10 cellular contexts compared by ENCODE assay signal in the genomic region with DNA sequence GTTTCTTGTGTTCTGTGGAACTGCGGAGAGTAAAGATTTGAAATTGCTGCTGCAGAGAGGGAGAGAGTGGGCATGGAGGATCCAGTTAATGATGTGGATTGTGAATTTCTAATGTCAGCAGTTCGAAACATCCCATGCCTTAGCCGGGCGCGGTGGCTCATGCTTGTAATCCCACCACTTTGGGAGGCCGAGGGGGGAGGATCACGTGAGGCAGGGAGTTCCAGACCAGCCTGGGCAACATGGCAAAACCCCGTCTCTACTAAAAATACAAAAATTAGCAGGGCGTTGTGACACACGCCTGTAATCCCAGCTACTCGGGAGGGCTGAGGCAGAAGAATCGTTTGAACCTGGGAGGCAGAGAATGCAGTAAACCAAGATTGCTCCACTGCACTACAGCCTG. TPM values are rescaled to one million over a fixed set of nuclear protein-coding genes. Genes with fewer than 3 reads are reported as not detected.
DNase-seq lines count a peak whose midpoint lies in the region; ATAC-seq, FAIRE-seq and TF ChIP-seq lines count a peak whose summit lies in the region.
"Had no signal": no experiment of that assay in that cellular context is flagged by ENCODE, and none has a peak within 500 bp of the region (broad histone marks: within the 10 kb centered on the region; RNA-seq: fewer than 3 reads in every experiment).

No MANE protein-coding gene starts in this region.

- H3K56ac ChIP-seq in H1 (replicated peaks; ENCODE audit: insufficient read length, low read depth, low read length): no peak overlapping the region

- no peak overlapping the region for H4K91ac ChIP-seq in H1 (replicated peaks; ENCODE audit: insufficient read length, low read length)

- no peak overlapping the region for H4K5ac ChIP-seq in H1 (ENCODE audit: insufficient read length, low read depth, low read length)

- H3K9me3 ChIP-seq in liver (ENCODE audit: control insufficient read depth in 4 of 4, low read length in 3 of 4) (no peaks in the 10 kb centered on the region), HepG2 (ENCODE audit: low read length) (no peaks in the 10 kb centered on the region), H1 (ENCODE audit: insufficient read depth in 2 of 2, low read depth in 1 of 2, low read length in 1 of 2) (no peaks in the 10 kb centered on the region)

- peak overlapping the region; percentile 29; the same call in 1 of the 2 replicates for H2BK12ac ChIP-seq in H1 (ENCODE audit: low read depth, low read length)

- H3K4me1 ChIP-seq in liver (ENCODE audit: control insufficient read depth in 4 of 4, insufficient read depth in 4 of 4, low read length in 3 of 4) (peaks cover 5 to 10% (median 7%) of the 10 kb centered on the region in 4 donors), HepG2 (ENCODE audit: insufficient read depth, low read length) (no peaks in the 10 kb centered on the region), H1 (replicated peaks in 1 of 4; ENCODE audit: control insufficient read depth in 3 of 4, insufficient read depth in 4 of 4, low read length in 3 of 4) (peaks cover 8 to 42% (median 32%) of the 10 kb centered on the region in 4 experiments)

- peaks cover 19% of the 10 kb centered on the region for H3K23me2 ChIP-seq in H1 (ENCODE audit: low read depth, low read length)

- H2BK120ac ChIP-seq in H1 (replicated peaks; ENCODE audit: low read depth, low read length): peak overlapping the region; percentile 81

- H3K9ac ChIP-seq in liver (ENCODE audit: low read depth in 1 of 2, low read length in 2 of 2): no peak overlapping the region
- H3K9ac ChIP-seq in HepG2 (ENCODE audit: insufficient read depth, low read depth, low read length): no peak overlapping the region
- H3K9ac ChIP-seq in H1 (replicated peaks in 1 of 4; ENCODE audit: extremely low read depth in 1 of 4, low read depth in 3 of 4, low read length in 3 of 4): peak overlapping the region in 1 of 4 experiments; percentile 47; a peak in 2 of 7 replicates

- H2AK5ac ChIP-seq in H1 (ENCODE audit: low read depth, low read length): no peak overlapping the region

- FAIRE-seq in HepG2 (lab: Jason Lieb, UNC) (no peak), H1 (lab: Jason Lieb, UNC) (no peak)

- H3K36me3 Mint-ChIP-seq in nephron progenitor cell (ENCODE audit: low read depth): no peaks in the 10 kb centered on the region
- H3K36me3 Mint-ChIP-seq: CD4-positive, alpha-beta memory T cell had no signal

- H4K20me1 ChIP-seq in HepG2 (ENCODE audit: insufficient read depth, low read length) (no peaks in the 10 kb centered on the region), H1 (replicated peaks in 1 of 2; ENCODE audit: control insufficient read depth in 1 of 2, insufficient read depth in 2 of 2, low read length in 2 of 2) (no peaks in the 10 kb centered on the region)

- no peak for TF ChIP-seq RAD21 in liver (IDR thresholded peaks at IDR 0.05)
- no peak for TF ChIP-seq RAD21 in HepG2 (CRISPR knock-in tag; IDR thresholded peaks at IDR 0.05)
- no peak for TF ChIP-seq RAD21 in H1 (IDR thresholded peaks at IDR 0.05 in 1 of 2, conservative IDR thresholded peaks at IDR 0.05 in 1 of 2; ENCODE audit: low read depth in 2 of 2, low read length in 2 of 2)

- H3K4ac ChIP-seq in H1 (replicated peaks; ENCODE audit: insufficient read length, low read depth, low read length): no peak overlapping the region

- H3K36me3 ChIP-seq in liver (ENCODE audit: control insufficient read depth in 4 of 4, insufficient read depth in 3 of 4, low read depth in 1 of 4, low read length in 3 of 4) (no peaks in the 10 kb centered on the region), HepG2 (replicated peaks in 1 of 2; ENCODE audit: control insufficient read depth in 1 of 2, insufficient read depth in 2 of 2, low read length in 2 of 2) (no peaks in the 10 kb centered on the region), H1 (ENCODE audit: control insufficient read depth in 2 of 4, insufficient read depth in 4 of 4, low read length in 3 of 4) (no peaks in the 10 kb centered on the region)

- in situ Hi-C loops in HepG2 (cut with HindIII; ENCODE audit: extremely low pct_ligation_motif_present, low pct_unique_long_range_greater_than_20kb): no loop called here

- peak overlapping the region; percentile 76 for H3K4me3 Mint-ChIP-seq in nephron progenitor cell

- H3K18ac ChIP-seq in H1 (ENCODE audit: extremely low read depth, low read length): peak overlapping the region; percentile 73; the same call in 1 of the 2 replicates

- H3K79me2 ChIP-seq in HepG2 (ENCODE audit: insufficient read depth, low read length) (no peaks in the 10 kb centered on the region), H1 (ENCODE audit: control insufficient read depth in 1 of 2, insufficient read depth in 2 of 2, low read length in 2 of 2) (no peaks in the 10 kb centered on the region)

- no peak for TF ChIP-seq CTCF in liver (IDR thresholded peaks at IDR 0.05; ENCODE audit: low read depth, low read length, missing input control)
- no peak for TF ChIP-seq CTCF in HepG2 (CRISPR knock-in tag; IDR thresholded peaks at IDR 0.05)
- no peak for TF ChIP-seq CTCF in H1 (IDR thresholded peaks at IDR 0.05; ENCODE audit: control extremely low read depth in 1 of 3, insufficient read depth in 1 of 3, low read depth in 1 of 3, low read length in 3 of 3)
- TF ChIP-seq CTCF in nephron progenitor cell (IDR thresholded peaks at IDR 0.05): no peak

- H2BK20ac ChIP-seq in H1 (ENCODE audit: low read length): 0 out of 2 replicates have a peak overlapping the region, but pooled peaks have one; percentile 80

- H2BK15ac ChIP-seq in H1 (ENCODE audit: low read length): no peak overlapping the region

- DNase-seq in HepG2 (ENCODE audit: low spot score) (no peak), H1 (ENCODE audit: low read depth in 1 of 2, low spot score in 2 of 2) (no peak), nephron progenitor cell (no peak), medulla oblongata (ENCODE audit: extremely low spot score) (no peak)
- DNase-seq: NCI-H2107 had no signal

- CTCF ChIA-PET in HepG2 (lab: Yijun Ruan, JAX; ENCODE audit: low intra/inter-chr PET ratio, low total read pairs) (no interaction called here), H1 (lab: Charles Lee; ENCODE audit: partially characterized antibody) (interaction anchor here (0.8 to 12.8 kb wide), 5 partner anchors 12 to 63 kb away, joined by 3 to 145 read pairs (median 5); no protein-coding TSS in a partner anchor)

- H4K8ac ChIP-seq in H1 (ENCODE audit: extremely low read depth, insufficient read depth, low read length): no peak overlapping the region

- no peaks in the 10 kb centered on the region for H3K79me1 ChIP-seq in H1 (ENCODE audit: low read depth, low read length)

- intact Hi-C loops in HepG2 (cut with micrococcal nuclease; ENCODE audit: unreplicated experiment): no loop called here

- TF ChIP-seq EP300 in HepG2 (IDR thresholded peaks at IDR 0.05; ENCODE audit: low read depth in 2 of 2, low read length in 2 of 2) (no peak), HepG2 (CRISPR knock-in tag; IDR thresholded peaks at IDR 0.05; ENCODE audit: borderline replicate concordance) (no peak), H1 (IDR thresholded peaks at IDR 0.05; ENCODE audit: borderline replicate concordance in 1 of 2, low read depth in 2 of 2, low read length in 2 of 2) (no peak)

- peaks cover 40% of the 10 kb centered on the region for H3K4me1 Mint-ChIP-seq in nephron progenitor cell

- H3K27ac Mint-ChIP-seq in nephron progenitor cell: no peak overlapping the region

- H3K27ac ChIP-seq in liver (ENCODE audit: low read depth in 1 of 2, low read length in 2 of 2): peak overlapping the region; percentile 23 to 70
- no peak overlapping the region for H3K27ac ChIP-seq in HepG2 (ENCODE audit: extremely low read length, insufficient read depth, low read length)
- H3K27ac ChIP-seq in H1 (ENCODE audit: low read depth, low read length): no peak overlapping the region

- no peaks in the 10 kb centered on the region for H3K9me3 Mint-ChIP-seq in nephron progenitor cell

- H3K4me3 ChIP-seq in liver (ENCODE audit: low read depth in 1 of 3, low read length in 3 of 3): no peak overlapping the region
- no peak overlapping the region for H3K4me3 ChIP-seq in HepG2 (replicated peaks in 1 of 3; ENCODE audit: insufficient read depth in 1 of 3, low read depth in 2 of 3, low read length in 3 of 3)
- H3K4me3 ChIP-seq in H1 (ENCODE audit: extremely low read depth in 1 of 4, insufficient read depth in 2 of 4, low read depth in 3 of 4, low read length in 4 of 4): peak overlapping the region in 1 of 4 experiments; percentile 77; a peak in 1 of 8 replicates

- POLR2A ChIA-PET in HepG2 (lab: Yijun Ruan, JAX) (no interaction called here), H1 (lab: Charles Lee; ENCODE audit: partially characterized antibody) (interaction anchor here (1.2 to 1.4 kb wide), 2 partner anchors 16 to 36 kb away, joined by 3 read pairs; no protein-coding TSS in a partner anchor)

- H3K4me2 ChIP-seq in HepG2 (ENCODE audit: low read depth, low read length): no peak overlapping the region
- peak overlapping the region; percentile 85 to 98; a peak in 3 of 4 replicates for H3K4me2 ChIP-seq in H1 (ENCODE audit: insufficient read depth in 1 of 2, low read depth in 2 of 2, low read length in 2 of 2)

- no peak overlapping the region for H3K23ac ChIP-seq in H1 (ENCODE audit: insufficient read length)

- no peak for ATAC-seq in HepG2
- ATAC-seq in HG02840 (IDR thresholded peaks at IDR 0.05; ENCODE audit: low FRiP score, unreplicated experiment): no peak
- no peak for ATAC-seq in HG02938 (IDR thresholded peaks at IDR 0.05; ENCODE audit: unreplicated experiment)
- ATAC-seq in activated CD4-positive, CD25-positive, alpha-beta regulatory T cell treated with anti-CD3 and anti-CD28 coated beads, Interleukin-2, amount 50 U/mL, for 24 hours: no peak

- peaks cover 16% of the 10 kb centered on the region for H3K27me3 Mint-ChIP-seq in nephron progenitor cell (ENCODE audit: low read depth, poor library complexity)

- H3K14ac ChIP-seq in H1 (ENCODE audit: insufficient read length): no peak overlapping the region

- WGBS in liver: 88% methylated on average over 12 of the region's 12 CpGs
- WGBS in HepG2 (ENCODE audit: low lambda C conversion rate): 46% methylated on average over 11 of the region's 12 CpGs
- 79% methylated on average over 12 of the region's 12 CpGs; no CpG with 5 or more reads in 1 of the 2 experiments for WGBS in H1 (ENCODE audit: extremely low coverage in 1 of 2, insufficient coverage in 1 of 2, insufficient read length in 1 of 2, insufficient replicate concordance in 2 of 2, low coverage in 1 of 2, low lambda C conversion rate in 2 of 2, missing lambda C conversion rate in 1 of 2), 2 experiments

- peak overlapping the region; percentile 93; the same call in 1 of the 2 replicates for H2BK5ac ChIP-seq in H1 (ENCODE audit: low read depth, low read length)

- H2AFZ ChIP-seq in HepG2 (ENCODE audit: low read length): no peak overlapping the region
- H2AFZ ChIP-seq in H1 (ENCODE audit: low read length): no peak overlapping the region

- BruUV-seq in HepG2 (replicated peaks; lab: Mats Ljungman, UMichigan): no TSS peak

- H3K27me3 ChIP-seq in liver (ENCODE audit: control insufficient read depth in 4 of 4, insufficient read depth in 4 of 4, low read length in 3 of 4): peaks cover 0 to 4% (median 0%) of the 10 kb centered on the region in 4 donors
- peaks cover 1 to 28% of the 10 kb centered on the region in 2 experiments; a peak in 3 of 5 replicates for H3K27me3 ChIP-seq in HepG2 (ENCODE audit: control insufficient read depth in 1 of 2, insufficient read depth in 2 of 2, low read length in 2 of 2)
- peaks cover 0 to 3% (median 1%) of the 10 kb centered on the region in 4 experiments; a peak in 1 of 7 replicates for H3K27me3 ChIP-seq in H1 (replicated peaks in 1 of 4; ENCODE audit: control insufficient read depth in 3 of 4, extremely low read depth in 1 of 4, insufficient read depth in 3 of 4, low read length in 3 of 4)

- TF ChIP-seq POLR2A in HepG2 (IDR thresholded peaks at IDR 0.05; ENCODE audit: insufficient read depth in 1 of 2, low read depth in 2 of 2, low read length in 2 of 2): no peak
- TF ChIP-seq POLR2A in H1 (IDR thresholded peaks at IDR 0.05; ENCODE audit: control extremely low read depth in 1 of 2, low read depth in 2 of 2, low read length in 2 of 2): no peak

RNA-seq across cellular contexts. Expression of a gene that starts 1.1 kb away (rescaled TPM):
- total RNA-seq in liver (1 to 10 TPM; 4.0 to 4.4 TPM), HepG2 (2016; rRNA removed; fragmentation: Illumina TruSeq; extraction: Trizol) (not detected in 2 replicates)
- polyA plus RNA-seq in liver (10 to 100 TPM in 1 of 2 donors, 1 to 10 TPM in 1; 2.5 to 13.9 TPM), HepG2 (2011; rRNA removed) (not detected in 2 replicates), H1 (2011; rRNA removed) (26.4 and 27.6 TPM in 2 replicates)
- total RNA-seq in HepG2 (2016; cell fraction: cytosol; rRNA removed; fragmentation: Illumina TruSeq; extraction: Trizol; ENCODE audit: low read depth): not detected in 2 replicates
- not detected in 2 replicates for total RNA-seq in HepG2 (2016; cell fraction: insoluble cytoplasmic fraction; rRNA removed; fragmentation: Illumina TruSeq; extraction: Trizol)
- not detected in 2 replicates for total RNA-seq in HepG2 (2016; cell fraction: membrane; rRNA removed; fragmentation: Illumina TruSeq; extraction: Trizol)
- not detected in 2 replicates for total RNA-seq in HepG2 (2016; cell fraction: nucleus; rRNA removed; fragmentation: Illumina TruSeq; extraction: Trizol)
- polyA plus RNA-seq in HepG2 (2011; cell fraction: cytosol; rRNA removed): not detected in 2 replicates
- not detected in 2 replicates for polyA plus RNA-seq in HepG2 (2011; cell fraction: nucleus; rRNA removed)
- not detected in 2 replicates for polyA plus RNA-seq in HepG2 (2012)
- not detected in 2 replicates for polyA plus RNA-seq in HepG2 (2016; cell fraction: cytosol; fragmentation: Illumina TruSeq; extraction: Trizol; ENCODE audit: low read depth)
- polyA plus RNA-seq in HepG2 (2016; cell fraction: insoluble cytoplasmic fraction; fragmentation: Illumina TruSeq; extraction: Trizol; ENCODE audit: low read depth): not detected in 2 replicates
- polyA plus RNA-seq in HepG2 (2016; cell fraction: membrane; fragmentation: Illumina TruSeq; extraction: Trizol; ENCODE audit: low read depth): not detected in 2 replicates
- not detected in 2 replicates for polyA plus RNA-seq in HepG2 (2016; cell fraction: nucleus; fragmentation: Illumina TruSeq; extraction: Trizol; ENCODE audit: insufficient read depth, low read depth)
- polyA minus RNA-seq in HepG2 (2011; rRNA and poly(A)+ RNA removed; ENCODE audit: low replicate concordance): 8.6 TPM in 1 of 2 replicates, not detected in the other
- polyA minus RNA-seq in HepG2 (2011; cell fraction: cytosol; rRNA and poly(A)+ RNA removed): not detected in 2 replicates
- not detected in 2 replicates for polyA minus RNA-seq in HepG2 (2011; cell fraction: nucleus; rRNA and poly(A)+ RNA removed)
- total RNA-seq in H1 (2021; fragmentation: NEBNext Ultra II Directional; extraction: Animal tissue kit (Norgen Biotek cat#: 25700)): 17.7 and 20.4 TPM in 2 replicates
- polyA plus RNA-seq in H1 (2011; cell fraction: cytosol; rRNA removed): 32.4 TPM
- polyA plus RNA-seq in H1 (2011; cell fraction: nucleus; rRNA removed): 21.2 TPM
- polyA plus RNA-seq in H1 (2012, experiment 1 of 2): 14.5 to 21.3 TPM (median 18.9 TPM) in 4 replicates
- polyA plus RNA-seq in H1 (2012, experiment 2 of 2): 22.2 TPM
- 10.8 TPM for polyA plus RNA-seq in H1 (2013, experiment 1 of 2)
- polyA plus RNA-seq in H1 (2013, experiment 2 of 2): 10.4 TPM
- 1.5 and 2.9 TPM in 2 replicates for polyA minus RNA-seq in H1 (2011; rRNA and poly(A)+ RNA removed)
- 4.3 TPM for polyA minus RNA-seq in H1 (2011; cell fraction: cytosol; rRNA and poly(A)+ RNA removed)
- polyA minus RNA-seq in H1 (2011; cell fraction: nucleus; rRNA and poly(A)+ RNA removed): 18.5 TPM

Comparison
In these comparisons a context has a peak if more than half of its experiments do, and no peak if none do; other contexts are left out.
1. H3K27ac ChIP-seq: peak in liver (2 of 2); none in HepG2 (single experiment) and H1 (single experiment).